ENCODE assay signal across 19 cellular contexts in genomic region chr10:917416-917720, GRCh38.
"Had no signal": no experiment of that assay in that cellular context is flagged by ENCODE, and none has a peak within 500 bp of the region (broad histone marks: within the 10 kb centered on the region; RNA-seq: fewer than 3 reads in every experiment).

No MANE protein-coding gene starts in this region.

- H3K27ac ChIP-seq: epithelial cell of prostate, esophagus muscularis mucosa, gastrocnemius medialis, heart right ventricle, left lung, lower lobe of right lung, sigmoid colon, skin epidermis, testis, tibial nerve had no signal

- H3K27me3 ChIP-seq: esophagus muscularis mucosa, gastrocnemius medialis, heart right ventricle, left lung, sigmoid colon, testis, tibial nerve had no signal

- H3K36me3 ChIP-seq: gastrocnemius medialis, sigmoid colon, tibial nerve had no signal

- H3K4me3 ChIP-seq: esophagus muscularis mucosa, gastrocnemius medialis, heart right ventricle, left lung, lower lobe of right lung, sigmoid colon, skin epidermis, testis, tibial nerve had no signal

- H3K9me3 ChIP-seq: esophagus muscularis mucosa, gastrocnemius medialis, heart right ventricle, left lung, lower lobe of right lung, sigmoid colon, testis, tibial nerve had no signal

- DNase-seq: effector memory CD8-positive, alpha-beta T cell; gastrocnemius medialis; heart right ventricle; hypothalamus; left lung; lower lobe of right lung; mesenchymal stem cell; naive thymus-derived CD4-positive, alpha-beta T cell; nephron progenitor cell; sigmoid colon; stimulated activated CD4-positive, alpha-beta T cell treated with anti-CD3 and anti-CD28 coated beads, Interleukin-2, amount 100 ng/mL, for 24 hours; stimulated activated CD4-positive, alpha-beta T cell treated with anti-CD3 and anti-CD28 coated beads, Interleukin-4, amount 100 ng/mL, for 4 hours; stimulated activated naive B cell treated with anti-CD40 and anti-IgM and Interleukin-4, amounts not matched to agents 10 μg/mL and 1 μg/mL and 100 μg/mL, for 72 hours; stimulated activated naive CD8-positive, alpha-beta T cell treated with anti-CD3 and anti-CD28 coated beads, Interleukin-15, amount 100 ng/mL, for 72 hours; testis had no signal

- ATAC-seq: effector memory CD8-positive, alpha-beta T cell; gastrocnemius medialis; heart right ventricle; left lung; lower lobe of right lung; naive thymus-derived CD4-positive, alpha-beta T cell; stimulated activated naive B cell treated with anti-CD40 and anti-IgM and Interleukin-4, amounts not matched to agents 10 μg/mL and 1 μg/mL and 100 μg/mL, for 72 hours; stimulated activated naive CD8-positive, alpha-beta T cell treated with anti-CD3 and anti-CD28 coated beads, Interleukin-15, amount 100 ng/mL, for 72 hours had no signal
